Comparison of ENCODE assay signal across 1 cellular context in the genomic region with DNA sequence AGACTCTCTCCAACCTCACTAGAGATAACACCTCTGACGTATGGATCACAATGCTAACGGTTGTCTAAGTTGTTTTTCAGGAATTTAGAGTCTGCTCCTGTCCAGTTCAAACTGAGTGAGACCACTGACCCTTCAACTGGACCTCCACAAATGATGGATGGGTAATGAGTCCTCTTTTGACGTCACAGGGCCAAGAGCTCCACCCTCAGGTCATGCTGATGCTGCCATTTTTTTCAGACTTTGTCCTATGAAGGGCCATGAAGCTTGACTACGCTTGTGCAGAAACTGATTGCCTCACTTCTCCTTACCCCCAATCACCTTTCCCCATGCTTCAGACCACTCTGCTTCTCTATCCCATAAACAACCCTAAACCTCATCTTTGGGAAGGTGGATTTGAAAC.
TF ChIP-seq lines count a peak whose summit lies in the region.

No MANE protein-coding gene starts in this region.

TF ChIP-seq in HepG2, 621 proteins besides CTCF, POLR2A, EP300 and RAD21:
- TF ChIP-seq CREB1 (IDR thresholded peaks at IDR 0.05) (peak; percentile 74), CREB1 (CRISPR knock-in tag; IDR thresholded peaks at IDR 0.05) (no peak), HOXD1 (CRISPR knock-in tag; IDR thresholded peaks at IDR 0.05) (no peak)
